18 cellular contexts compared by ENCODE assay signal in genomic region chr15:50669611-50670010, GRCh38. TPM values are rescaled to one million over a fixed set of nuclear protein-coding genes. Genes with fewer than 3 reads are reported as not detected.
DNase-seq lines count a peak whose midpoint lies in the region; ATAC-seq and TF ChIP-seq lines count a peak whose summit lies in the region.
"Had no signal": no experiment of that assay in that cellular context is flagged by ENCODE, and none has a peak within 500 bp of the region (broad histone marks: within the 10 kb centered on the region; RNA-seq: fewer than 3 reads in every experiment).

No MANE protein-coding gene starts in this region.

- no peaks in the 10 kb centered on the region for H3K9me3 Mint-ChIP-seq in activated CD8-positive, alpha-beta T cell treated with anti-CD3 and anti-CD28 coated beads for 36 hours
- no peaks in the 10 kb centered on the region for H3K9me3 Mint-ChIP-seq in activated CD8-positive, alpha-beta T cell treated with anti-CD3 and anti-CD28 coated beads, Interleukin-2, amount 10 ng/mL, durations not matched to agents 7 days and 5 days (ENCODE audit: insufficient read depth)
- no peaks in the 10 kb centered on the region for H3K9me3 Mint-ChIP-seq in MCF 10A (ENCODE audit: unreplicated experiment)
- H3K9me3 Mint-ChIP-seq: CD4-positive, alpha-beta memory T cell; HFFc6 had no signal

- H3K36me3 Mint-ChIP-seq in activated CD8-positive, alpha-beta T cell treated with anti-CD3 and anti-CD28 coated beads for 36 hours (ENCODE audit: low read depth), result peaks cover 10% of the 10 kb centered on the region
- H3K36me3 Mint-ChIP-seq in activated CD8-positive, alpha-beta T cell treated with anti-CD3 and anti-CD28 coated beads, Interleukin-2, amount 10 ng/mL, durations not matched to agents 7 days and 5 days (ENCODE audit: low read depth), result peaks cover 20% of the 10 kb centered on the region
- no peaks in the 10 kb centered on the region for H3K36me3 Mint-ChIP-seq in T-helper 17 cell (ENCODE audit: low read depth)
- H3K36me3 Mint-ChIP-seq in MCF 10A (ENCODE audit: insufficient read depth, unreplicated experiment), result peaks cover 43% of the 10 kb centered on the region

- H3K27me3 Mint-ChIP-seq in activated CD8-positive, alpha-beta T cell treated with anti-CD3 and anti-CD28 coated beads for 36 hours, result no peaks in the 10 kb centered on the region
- no peaks in the 10 kb centered on the region for H3K27me3 Mint-ChIP-seq in activated CD8-positive, alpha-beta T cell treated with anti-CD3 and anti-CD28 coated beads, Interleukin-2, amount 10 ng/mL, durations not matched to agents 7 days and 5 days (ENCODE audit: low read depth)
- H3K27me3 Mint-ChIP-seq in T-helper 17 cell, result no peaks in the 10 kb centered on the region
- no peaks in the 10 kb centered on the region for H3K27me3 Mint-ChIP-seq in MCF 10A (ENCODE audit: insufficient read depth, unreplicated experiment)
- H3K27me3 Mint-ChIP-seq: B cell; CD4-positive, alpha-beta memory T cell had no signal

- H3K27me3 ChIP-seq in liver (ENCODE audit: control insufficient read depth in 4 of 4, insufficient read depth in 4 of 4, low read length in 3 of 4), result no peaks in the 10 kb centered on the region
- H3K27me3 ChIP-seq: BLaER1 had no signal

- peaks cover 6 to 19% (median 12%) of the 10 kb centered on the region in 4 donors for H3K4me1 ChIP-seq in liver (ENCODE audit: control insufficient read depth in 4 of 4, insufficient read depth in 4 of 4, low read length in 3 of 4)
- H3K4me1 ChIP-seq: BLaER1, HAP-1 had no signal

- no peak overlapping the region for H3K4me3 Mint-ChIP-seq in activated CD8-positive, alpha-beta T cell treated with anti-CD3 and anti-CD28 coated beads for 36 hours
- no peak overlapping the region for H3K4me3 Mint-ChIP-seq in activated CD8-positive, alpha-beta T cell treated with anti-CD3 and anti-CD28 coated beads, Interleukin-2, amount 10 ng/mL, durations not matched to agents 7 days and 5 days
- H3K4me3 Mint-ChIP-seq in T-helper 17 cell (no peak overlapping the region), MCF 10A (ENCODE audit: unreplicated experiment) (no peak overlapping the region)
- H3K4me3 Mint-ChIP-seq: B cell; CD4-positive, alpha-beta memory T cell; HFFc6 had no signal

- no peak overlapping the region for H3K4me3 ChIP-seq in liver (ENCODE audit: low read depth in 1 of 3, low read length in 3 of 3)
- H3K4me3 ChIP-seq: BLaER1, HAP-1 had no signal

- TF ChIP-seq RAD21 in liver (IDR thresholded peaks at IDR 0.05), result peak in 1 of 2 donors; percentile 30

- H3K9me3 ChIP-seq in T-helper 17 cell (ENCODE audit: control insufficient read depth, low read length, poor library complexity, severe bottlenecking), result no peaks in the 10 kb centered on the region
- H3K9me3 ChIP-seq in liver (ENCODE audit: control insufficient read depth in 4 of 4, low read length in 3 of 4), result no peaks in the 10 kb centered on the region
- H3K9me3 ChIP-seq: BLaER1, HAP-1 had no signal

- DNase-seq in activated CD8-positive, alpha-beta T cell treated with anti-CD3 and anti-CD28 coated beads for 36 hours, result no peak
- no peak for DNase-seq in activated CD8-positive, alpha-beta T cell treated with anti-CD3 and anti-CD28 coated beads, Interleukin-2, amount 10 ng/mL, durations not matched to agents 7 days and 5 days
- no peak for DNase-seq in T-helper 17 cell
- no peak for DNase-seq in MCF 10A (ENCODE audit: unreplicated experiment)
- DNase-seq in GF-D8 (lab: John Stamatoyannopoulos, UW), result no peak
- DNase-seq: Calu3; CD4-positive, alpha-beta memory T cell; COR-L47; DMS53; DMS79 treated with DMSO at 0.1 percent for 48 hours; GOT3; HFFc6 had no signal

- no peak for TF ChIP-seq CTCF in activated CD8-positive, alpha-beta T cell treated with anti-CD3 and anti-CD28 coated beads for 36 hours (IDR thresholded peaks at IDR 0.05)
- TF ChIP-seq CTCF in liver (IDR thresholded peaks at IDR 0.05; ENCODE audit: low read depth, low read length, missing input control) (no peak), MCF 10A (IDR thresholded peaks at IDR 0.05; ENCODE audit: unreplicated experiment) (no peak)

- peak overlapping the region; percentile 7 for H3K27ac Mint-ChIP-seq in activated CD8-positive, alpha-beta T cell treated with anti-CD3 and anti-CD28 coated beads for 36 hours
- no peak overlapping the region for H3K27ac Mint-ChIP-seq in activated CD8-positive, alpha-beta T cell treated with anti-CD3 and anti-CD28 coated beads, Interleukin-2, amount 10 ng/mL, durations not matched to agents 7 days and 5 days
- peak overlapping the region; percentile 83 for H3K27ac Mint-ChIP-seq in T-helper 17 cell
- no peak overlapping the region for H3K27ac Mint-ChIP-seq in MCF 10A (ENCODE audit: low read depth, unreplicated experiment)
- H3K27ac Mint-ChIP-seq: B cell, HFFc6 had no signal

- intact Hi-C loops in activated CD8-positive, alpha-beta T cell treated with anti-CD3 and anti-CD28 coated beads for 36 hours (cut with micrococcal nuclease), result no loop called here
- intact Hi-C loops in MCF 10A (cut with micrococcal nuclease), result no loop called here

- ATAC-seq in activated CD8-positive, alpha-beta T cell treated with anti-CD3 and anti-CD28 coated beads for 36 hours, result no peak
- ATAC-seq in activated CD8-positive, alpha-beta T cell treated with anti-CD3 and anti-CD28 coated beads, Interleukin-2, amount 10 ng/mL, durations not matched to agents 7 days and 5 days, result no peak
- ATAC-seq in T-helper 17 cell, result no peak

- CTCF ChIA-PET in activated CD8-positive, alpha-beta T cell treated with anti-CD3 and anti-CD28 coated beads for 36 hours (lab: Charles Lee), result no interaction called here
- CTCF ChIA-PET in activated CD8-positive, alpha-beta T cell treated with anti-CD3 and anti-CD28 coated beads, Interleukin-2, amount 10 ng/mL, durations not matched to agents 7 days and 5 days (lab: Charles Lee), result interaction anchor here (1.3 kb wide), 1 partner anchor 11 kb away, joined by 3 read pairs; no protein-coding TSS in a partner anchor
- CTCF ChIA-PET in MCF 10A (lab: Yijun Ruan, JAX), result interaction anchor here (0.7 kb wide), 1 partner anchor 1914 kb away, joined by 3 read pairs; no protein-coding TSS in a partner anchor

- BruUV-seq in MCF 10A (replicated peaks; lab: Mats Ljungman, UMichigan), result no TSS peak

- 35% methylated on average over 1 of the region's 1 CpG for WGBS in liver

- no peak overlapping the region for H3K27ac ChIP-seq in liver (ENCODE audit: low read depth in 1 of 2, low read length in 2 of 2)
- H3K27ac ChIP-seq: 22Rv1, BLaER1, C4-2B had no signal

- POLR2A ChIA-PET in activated CD8-positive, alpha-beta T cell treated with anti-CD3 and anti-CD28 coated beads for 36 hours (lab: Charles Lee), result interaction anchor here (0.6 kb wide), 1 partner anchor 127 kb away, joined by 8 read pairs; no protein-coding TSS in a partner anchor
- POLR2A ChIA-PET in activated CD8-positive, alpha-beta T cell treated with anti-CD3 and anti-CD28 coated beads, Interleukin-2, amount 10 ng/mL, durations not matched to agents 7 days and 5 days (lab: Charles Lee), result no interaction called here
- POLR2A ChIA-PET in MCF 10A (lab: Yijun Ruan, JAX), result interaction anchor here (0.6 to 1.4 kb wide), 2 partner anchors 239 to 413 kb away, joined by 3 read pairs; partner anchors contain the start of gene AP4E1

- peaks cover 2 to 5% (median 2%) of the 10 kb centered on the region in 4 donors for H3K36me3 ChIP-seq in liver (ENCODE audit: control insufficient read depth in 4 of 4, insufficient read depth in 3 of 4, low read depth in 1 of 4, low read length in 3 of 4)

- H3K4me1 Mint-ChIP-seq in activated CD8-positive, alpha-beta T cell treated with anti-CD3 and anti-CD28 coated beads for 36 hours (ENCODE audit: low read depth), result peaks cover 8% of the 10 kb centered on the region
- H3K4me1 Mint-ChIP-seq in activated CD8-positive, alpha-beta T cell treated with anti-CD3 and anti-CD28 coated beads, Interleukin-2, amount 10 ng/mL, durations not matched to agents 7 days and 5 days (ENCODE audit: low read depth), result peaks cover 7% of the 10 kb centered on the region
- peaks cover 21% of the 10 kb centered on the region for H3K4me1 Mint-ChIP-seq in T-helper 17 cell
- peaks cover 6% of the 10 kb centered on the region for H3K4me1 Mint-ChIP-seq in MCF 10A (ENCODE audit: insufficient read depth, unreplicated experiment)

- H3K9ac ChIP-seq in liver (ENCODE audit: low read depth in 1 of 2, low read length in 2 of 2), result no peak overlapping the region
- H3K9ac ChIP-seq: BLaER1 had no signal

TF ChIP-seq in liver, 16 proteins besides CTCF, POLR2A, EP300 and RAD21 (continues in another document):
- TF ChIP-seq HNF4A (conservative IDR thresholded peaks at IDR 0.05) (peak; percentile 77 to 81), HNF4G (IDR thresholded peaks at IDR 0.05) (peak; percentile 49), ATF3 (IDR thresholded peaks at IDR 0.05) (no peak), FOXA2 (IDR thresholded peaks at IDR 0.05) (no peak), RXRA (IDR thresholded peaks at IDR 0.05) (peak; percentile 10 to 51), NR2F2 (IDR thresholded peaks at IDR 0.05) (no peak), JUND (IDR thresholded peaks at IDR 0.05) (peak in 1 of 2 donors; percentile 9), SP1 (IDR thresholded peaks at IDR 0.05) (peak; percentile 47), ZBTB33 (IDR thresholded peaks at IDR 0.05) (peak; percentile 22), YY1 (IDR thresholded peaks at IDR 0.05) (peak; percentile 25)

RNA-seq across cellular contexts. Expression of gene TRPM7, which starts 17.0 kb away (rescaled TPM):
- total RNA-seq in activated CD8-positive, alpha-beta T cell treated with anti-CD3 and anti-CD28 coated beads for 36 hours, result 10 to 100 TPM; 38.2 to 38.8 TPM
- total RNA-seq in activated CD8-positive, alpha-beta T cell treated with anti-CD3 and anti-CD28 coated beads, Interleukin-2, amount 10 ng/mL, durations not matched to agents 7 days and 5 days, result 10 to 100 TPM; 38.0 to 40.2 TPM
- total RNA-seq in T-helper 17 cell (10 to 100 TPM; 40.2 to 44.2 TPM), liver (10 to 100 TPM; 33.8 to 81.1 TPM), MCF 10A (2022) (35.5 and 36.3 TPM in 2 replicates)
- 10 to 100 TPM in 1 of 2 donors, 1 to 10 TPM in 1; 6.3 to 14.2 TPM for polyA plus RNA-seq in liver

Comparison
In these comparisons a context has a peak if more than half of its experiments do, and no peak if none do; other contexts are left out.
1. H3K27ac Mint-ChIP-seq: peak in activated CD8-positive, alpha-beta T cell treated with anti-CD3 and anti-CD28 coated beads for 36 hours (single experiment) and T-helper 17 cell (single experiment); none in activated CD8-positive, alpha-beta T cell treated with anti-CD3 and anti-CD28 coated beads, Interleukin-2, amount 10 ng/mL, durations not matched to agents 7 days and 5 days (single experiment) and MCF 10A (single experiment).